In the genomic region with DNA sequence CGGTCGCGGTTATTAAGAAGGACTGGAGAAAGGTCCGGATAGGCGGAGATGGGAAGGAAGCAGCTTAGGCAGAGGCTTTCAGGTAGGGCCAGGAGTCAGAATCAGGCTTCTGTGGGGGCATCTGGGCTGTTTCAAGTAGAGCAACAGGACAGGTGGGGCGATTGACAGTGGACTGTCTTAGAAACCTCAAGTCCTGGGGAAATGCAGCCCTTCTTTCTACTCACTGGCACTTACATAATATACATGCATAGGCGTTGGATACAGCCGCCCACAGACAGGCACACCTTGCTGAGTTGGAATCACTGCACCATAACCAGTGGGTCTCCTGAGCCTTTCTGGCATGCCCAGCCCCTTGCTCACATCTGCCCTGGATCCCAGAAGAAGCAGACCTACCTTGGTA, we compare ENCODE assay signal across 8 cellular contexts. TPM values are rescaled to one million over a fixed set of nuclear protein-coding genes. Genes with fewer than 3 reads are reported as not detected.
A peak's percentile ranks its signal among the peaks of the same experiment; 100 is the strongest.
DNase-seq lines count a peak whose midpoint lies in the region; ATAC-seq, FAIRE-seq and TF ChIP-seq lines count a peak whose summit lies in the region.

No MANE protein-coding gene starts in this region.

- H3K9me3 Mint-ChIP-seq in activated CD4-positive, alpha-beta T cell treated with anti-CD3 and anti-CD28 coated beads, Interleukin-2, amount 10 ng/mL, durations not matched to agents 24 days and 14 days = no peaks in the 10 kb centered on the region

- H3K4me1 Mint-ChIP-seq in activated CD4-positive, alpha-beta T cell treated with anti-CD3 and anti-CD28 coated beads, Interleukin-2, amount 10 ng/mL, durations not matched to agents 24 days and 14 days = peaks cover 56% of the 10 kb centered on the region

- H3K27me3 ChIP-seq in HepG2 (ENCODE audit: control insufficient read depth in 1 of 2, insufficient read depth in 2 of 2, low read length in 2 of 2) = no peaks in the 10 kb centered on the region; a peak in 1 of 5 replicates
- H3K27me3 ChIP-seq in tibial artery = no peaks in the 10 kb centered on the region

- no peaks in the 10 kb centered on the region for H3K9me3 ChIP-seq in HepG2 (ENCODE audit: low read length)
- H3K9me3 ChIP-seq in tibial artery = no peaks in the 10 kb centered on the region

- no TSS peak for BruUV-seq in HepG2 (replicated peaks; lab: Mats Ljungman, UMichigan)

- no peak for TF ChIP-seq CTCF in HepG2 (CRISPR knock-in tag; IDR thresholded peaks at IDR 0.05)
- no peak for TF ChIP-seq CTCF in tibial artery (IDR thresholded peaks at IDR 0.05)

- no peak for TF ChIP-seq EP300 in HepG2 (IDR thresholded peaks at IDR 0.05; ENCODE audit: low read depth in 2 of 2, low read length in 2 of 2)
- no peak for TF ChIP-seq EP300 in HepG2 (CRISPR knock-in tag; IDR thresholded peaks at IDR 0.05; ENCODE audit: borderline replicate concordance)

- peak overlapping the region; percentile 99 for H3K27ac Mint-ChIP-seq in activated CD4-positive, alpha-beta T cell treated with anti-CD3 and anti-CD28 coated beads, Interleukin-2, amount 10 ng/mL, durations not matched to agents 24 days and 14 days

- no peak for TF ChIP-seq POLR2A in HepG2 (IDR thresholded peaks at IDR 0.05; ENCODE audit: insufficient read depth in 1 of 2, low read depth in 2 of 2, low read length in 2 of 2)

- no peaks in the 10 kb centered on the region for H4K20me1 ChIP-seq in HepG2 (ENCODE audit: insufficient read depth, low read length)

- no peak for TF ChIP-seq RAD21 in HepG2 (CRISPR knock-in tag; IDR thresholded peaks at IDR 0.05)

- peak overlapping the region; percentile 98 for H3K4me2 ChIP-seq in HepG2 (ENCODE audit: low read depth, low read length)

- H3K79me2 ChIP-seq in HepG2 (ENCODE audit: insufficient read depth, low read length) = peaks cover 44% of the 10 kb centered on the region

- POLR2A ChIA-PET in HepG2 (lab: Yijun Ruan, JAX) = interaction anchor here (0.8 to 7.0 kb wide), 5 partner anchors 9 to 43 kb away, joined by 3 to 179 read pairs (median 5); partner anchors contain the start of gene OXSR1

- FAIRE-seq in HepG2 (lab: Jason Lieb, UNC) = peak; percentile 12

- in situ Hi-C loops in HepG2 (cut with HindIII; ENCODE audit: extremely low pct_ligation_motif_present, low pct_unique_long_range_greater_than_20kb) = loop anchor here (25.0 kb wide), 1 partner anchor 323 kb away; the partner anchor contains the start of gene ACVR2B

- H3K36me3 ChIP-seq in HepG2 (replicated peaks in 1 of 2; ENCODE audit: control insufficient read depth in 1 of 2, insufficient read depth in 2 of 2, low read length in 2 of 2) (peaks cover 2 to 18% of the 10 kb centered on the region in 2 experiments; a peak in 3 of 5 replicates), tibial artery (peaks cover 10 to 27% (median 18%) of the 10 kb centered on the region in 3 donors)

- no peak for DNase-seq in activated CD4-positive, alpha-beta T cell treated with anti-CD3 and anti-CD28 coated beads, Interleukin-2, amount 10 ng/mL, durations not matched to agents 24 days and 14 days
- DNase-seq in activated CD4-positive, alpha-beta T cell treated with anti-CD3 and anti-CD28 coated beads, Interleukin-2, amount 50 U/mL, for 1 hour = no peak
- DNase-seq in HepG2 (ENCODE audit: low spot score) = no peak
- peak in 1 of 2 donors; percentile 48 for DNase-seq in tibial artery
- no peak for DNase-seq in occipital lobe (lab: John Stamatoyannopoulos, UW)
- no peak for DNase-seq in H4 (ENCODE audit: low spot score)
- no peak for DNase-seq in NCI-H2107 treated with DMSO at 0.1 percent for 48 hours (lab: John Stamatoyannopoulos, UW; ENCODE audit: unreplicated experiment)

- CTCF ChIA-PET in HepG2 (lab: Yijun Ruan, JAX; ENCODE audit: low intra/inter-chr PET ratio, low total read pairs) = no interaction called here

- peaks cover 36% of the 10 kb centered on the region for H3K36me3 Mint-ChIP-seq in activated CD4-positive, alpha-beta T cell treated with anti-CD3 and anti-CD28 coated beads, Interleukin-2, amount 10 ng/mL, durations not matched to agents 24 days and 14 days (ENCODE audit: low read depth)

- H3K27ac ChIP-seq in angular gyrus (ENCODE audit: low read depth, low read length) = peak overlapping the region; percentile 4
- H3K27ac ChIP-seq in HepG2 (ENCODE audit: extremely low read length, insufficient read depth, low read length) = peak overlapping the region; percentile 75
- peak overlapping the region; percentile 88 to 89 for H3K27ac ChIP-seq in tibial artery

- peak overlapping the region; percentile 90 for H3K4me3 Mint-ChIP-seq in activated CD4-positive, alpha-beta T cell treated with anti-CD3 and anti-CD28 coated beads, Interleukin-2, amount 10 ng/mL, durations not matched to agents 24 days and 14 days

- H3K4me3 ChIP-seq in HepG2 (replicated peaks in 1 of 3; ENCODE audit: insufficient read depth in 1 of 3, low read depth in 2 of 3, low read length in 3 of 3) (peak overlapping the region; percentile 59 to 96 (median 88)), tibial artery (peak overlapping the region; percentile 90 to 97)

- no peaks in the 10 kb centered on the region for H3K27me3 Mint-ChIP-seq in activated CD4-positive, alpha-beta T cell treated with anti-CD3 and anti-CD28 coated beads, Interleukin-2, amount 10 ng/mL, durations not matched to agents 24 days and 14 days

- H2AFZ ChIP-seq in HepG2 (ENCODE audit: low read length) = peak overlapping the region; percentile 28

- ATAC-seq in HepG2 = no peak

- intact Hi-C loops in activated CD4-positive, alpha-beta T cell treated with anti-CD3 and anti-CD28 coated beads, Interleukin-2, amount 10 ng/mL, durations not matched to agents 24 days and 14 days (cut with micrococcal nuclease) = loop anchor here (5.0 kb wide), 1 partner anchor 358 kb away; the partner anchor contains the start of gene EXOG
- intact Hi-C loops in HepG2 (cut with micrococcal nuclease; ENCODE audit: unreplicated experiment) = loop anchor here (2.0 to 10.0 kb wide), 2 partner anchors 26 to 106 kb away; partner anchors contain the start of gene OXSR1
- intact Hi-C loops in tibial artery (cut with DNase I; ENCODE audit: low total_unique reads) = loop anchor here (2.0 to 10.0 kb wide), 2 partner anchors 26 to 104 kb away; partner anchors contain the start of genes DLEC1 and OXSR1

- H3K9ac ChIP-seq in HepG2 (ENCODE audit: insufficient read depth, low read depth, low read length) = peak overlapping the region; percentile 85

- 0% methylated on average over 5 of the region's 8 CpGs for WGBS in HepG2 (ENCODE audit: low lambda C conversion rate)

- H3K4me1 ChIP-seq in HepG2 (ENCODE audit: insufficient read depth, low read length) = peaks cover 35% of the 10 kb centered on the region
- peaks cover 0 to 49% (median 33%) of the 10 kb centered on the region in 4 donors for H3K4me1 ChIP-seq in tibial artery

RNA-seq across cellular contexts. Expression of gene MYD88, which starts 0.7 kb away (rescaled TPM):
- total RNA-seq in activated CD4-positive, alpha-beta T cell treated with anti-CD3 and anti-CD28 coated beads, Interleukin-2, amount 10 ng/mL, durations not matched to agents 24 days and 14 days = 32.0 and 36.9 TPM in 2 replicates
- total RNA-seq in HepG2 (2016; rRNA removed; fragmentation: Illumina TruSeq; extraction: Trizol) (7.6 and 14.5 TPM in 2 replicates), occipital lobe (2.7 TPM)
- 2.5 and 3.5 TPM in 2 replicates for total RNA-seq in HepG2 (2016; cell fraction: cytosol; rRNA removed; fragmentation: Illumina TruSeq; extraction: Trizol; ENCODE audit: low read depth)
- total RNA-seq in HepG2 (2016; cell fraction: insoluble cytoplasmic fraction; rRNA removed; fragmentation: Illumina TruSeq; extraction: Trizol) = 7.2 and 14.6 TPM in 2 replicates
- total RNA-seq in HepG2 (2016; cell fraction: membrane; rRNA removed; fragmentation: Illumina TruSeq; extraction: Trizol) = 6.0 and 6.5 TPM in 2 replicates
- total RNA-seq in HepG2 (2016; cell fraction: nucleus; rRNA removed; fragmentation: Illumina TruSeq; extraction: Trizol) = 9.8 and 11.0 TPM in 2 replicates
- 32.7 and 36.6 TPM in 2 replicates for polyA plus RNA-seq in HepG2 (2011; rRNA removed)
- polyA plus RNA-seq in HepG2 (2011; cell fraction: cytosol; rRNA removed) = 31.0 and 32.2 TPM in 2 replicates
- polyA plus RNA-seq in HepG2 (2011; cell fraction: nucleus; rRNA removed) = 53.7 and 60.9 TPM in 2 replicates
- polyA plus RNA-seq in HepG2 (2012) = 19.9 and 22.6 TPM in 2 replicates
- polyA plus RNA-seq in HepG2 (2016; cell fraction: cytosol; fragmentation: Illumina TruSeq; extraction: Trizol; ENCODE audit: low read depth) = 2.8 and 2.9 TPM in 2 replicates
- polyA plus RNA-seq in HepG2 (2016; cell fraction: insoluble cytoplasmic fraction; fragmentation: Illumina TruSeq; extraction: Trizol; ENCODE audit: low read depth) = 51.1 and 57.2 TPM in 2 replicates
- polyA plus RNA-seq in HepG2 (2016; cell fraction: membrane; fragmentation: Illumina TruSeq; extraction: Trizol; ENCODE audit: low read depth) = 9.0 and 9.6 TPM in 2 replicates
- polyA plus RNA-seq in HepG2 (2016; cell fraction: nucleus; fragmentation: Illumina TruSeq; extraction: Trizol; ENCODE audit: insufficient read depth, low read depth) = 48.1 and 53.6 TPM in 2 replicates
- 15.6 and 54.6 TPM in 2 replicates for polyA minus RNA-seq in HepG2 (2011; rRNA and poly(A)+ RNA removed; ENCODE audit: low replicate concordance)
- polyA minus RNA-seq in HepG2 (2011; cell fraction: cytosol; rRNA and poly(A)+ RNA removed) = 19.7 and 21.8 TPM in 2 replicates
- 13.9 and 15.8 TPM in 2 replicates for polyA minus RNA-seq in HepG2 (2011; cell fraction: nucleus; rRNA and poly(A)+ RNA removed)
- total RNA-seq in H4 (2014; rRNA removed; shearing (Covaris generic)) = 3.8 and 15.2 TPM in 2 replicates

RNA-seq across cellular contexts. Expression of gene ACAA1, which starts 2.3 kb away (rescaled TPM):
- 68.7 and 71.6 TPM in 2 replicates for total RNA-seq in activated CD4-positive, alpha-beta T cell treated with anti-CD3 and anti-CD28 coated beads, Interleukin-2, amount 10 ng/mL, durations not matched to agents 24 days and 14 days
- 60.8 and 107 TPM in 2 replicates for total RNA-seq in HepG2 (2016; rRNA removed; fragmentation: Illumina TruSeq; extraction: Trizol)
- total RNA-seq in HepG2 (2016; cell fraction: cytosol; rRNA removed; fragmentation: Illumina TruSeq; extraction: Trizol; ENCODE audit: low read depth) = 27.5 and 27.8 TPM in 2 replicates
- total RNA-seq in HepG2 (2016; cell fraction: insoluble cytoplasmic fraction; rRNA removed; fragmentation: Illumina TruSeq; extraction: Trizol) = 63.4 and 105 TPM in 2 replicates
- total RNA-seq in HepG2 (2016; cell fraction: membrane; rRNA removed; fragmentation: Illumina TruSeq; extraction: Trizol) = 52.7 and 55.5 TPM in 2 replicates
- total RNA-seq in HepG2 (2016; cell fraction: nucleus; rRNA removed; fragmentation: Illumina TruSeq; extraction: Trizol) = 75.4 and 87.9 TPM in 2 replicates
- polyA plus RNA-seq in HepG2 (2011; rRNA removed) = 188 and 221 TPM in 2 replicates
- 169 and 202 TPM in 2 replicates for polyA plus RNA-seq in HepG2 (2011; cell fraction: cytosol; rRNA removed)
- polyA plus RNA-seq in HepG2 (2011; cell fraction: nucleus; rRNA removed) = 588 and 662 TPM in 2 replicates
- polyA plus RNA-seq in HepG2 (2012) = 125 and 170 TPM in 2 replicates
- 44.3 and 47.9 TPM in 2 replicates for polyA plus RNA-seq in HepG2 (2016; cell fraction: cytosol; fragmentation: Illumina TruSeq; extraction: Trizol; ENCODE audit: low read depth)
- 240 and 247 TPM in 2 replicates for polyA plus RNA-seq in HepG2 (2016; cell fraction: insoluble cytoplasmic fraction; fragmentation: Illumina TruSeq; extraction: Trizol; ENCODE audit: low read depth)
- 62.9 and 66.6 TPM in 2 replicates for polyA plus RNA-seq in HepG2 (2016; cell fraction: membrane; fragmentation: Illumina TruSeq; extraction: Trizol; ENCODE audit: low read depth)
- polyA plus RNA-seq in HepG2 (2016; cell fraction: nucleus; fragmentation: Illumina TruSeq; extraction: Trizol; ENCODE audit: insufficient read depth, low read depth) = 290 and 311 TPM in 2 replicates
- 57.0 and 213 TPM in 2 replicates for polyA minus RNA-seq in HepG2 (2011; rRNA and poly(A)+ RNA removed; ENCODE audit: low replicate concordance)
- 80.2 and 80.3 TPM in 2 replicates for polyA minus RNA-seq in HepG2 (2011; cell fraction: cytosol; rRNA and poly(A)+ RNA removed)
- 241 and 244 TPM in 2 replicates for polyA minus RNA-seq in HepG2 (2011; cell fraction: nucleus; rRNA and poly(A)+ RNA removed)
- 26.2 TPM for total RNA-seq in occipital lobe
- total RNA-seq in H4 (2014; rRNA removed; shearing (Covaris generic)) = 2.5 and 5.7 TPM in 2 replicates

RNA-seq across cellular contexts. Expression of gene OXSR1, which starts 26.1 kb away (rescaled TPM):
- total RNA-seq in activated CD4-positive, alpha-beta T cell treated with anti-CD3 and anti-CD28 coated beads, Interleukin-2, amount 10 ng/mL, durations not matched to agents 24 days and 14 days = 56.4 and 58.3 TPM in 2 replicates
- total RNA-seq in HepG2 (2016; rRNA removed; fragmentation: Illumina TruSeq; extraction: Trizol) (32.6 and 41.1 TPM in 2 replicates), occipital lobe (54.9 TPM)
- total RNA-seq in HepG2 (2016; cell fraction: cytosol; rRNA removed; fragmentation: Illumina TruSeq; extraction: Trizol; ENCODE audit: low read depth) = 7.6 TPM in 2 replicates
- 32.9 and 39.8 TPM in 2 replicates for total RNA-seq in HepG2 (2016; cell fraction: insoluble cytoplasmic fraction; rRNA removed; fragmentation: Illumina TruSeq; extraction: Trizol)
- 12.8 and 14.5 TPM in 2 replicates for total RNA-seq in HepG2 (2016; cell fraction: membrane; rRNA removed; fragmentation: Illumina TruSeq; extraction: Trizol)
- total RNA-seq in HepG2 (2016; cell fraction: nucleus; rRNA removed; fragmentation: Illumina TruSeq; extraction: Trizol) = 30.2 and 32.6 TPM in 2 replicates
- 25.9 and 27.4 TPM in 2 replicates for polyA plus RNA-seq in HepG2 (2011; rRNA removed)
- polyA plus RNA-seq in HepG2 (2011; cell fraction: cytosol; rRNA removed) = 18.5 and 23.3 TPM in 2 replicates
- polyA plus RNA-seq in HepG2 (2011; cell fraction: nucleus; rRNA removed) = 19.5 and 22.8 TPM in 2 replicates
- polyA plus RNA-seq in HepG2 (2012) = 23.1 and 31.4 TPM in 2 replicates
- 1.5 and 1.6 TPM in 2 replicates for polyA plus RNA-seq in HepG2 (2016; cell fraction: cytosol; fragmentation: Illumina TruSeq; extraction: Trizol; ENCODE audit: low read depth)
- 33.9 and 36.3 TPM in 2 replicates for polyA plus RNA-seq in HepG2 (2016; cell fraction: insoluble cytoplasmic fraction; fragmentation: Illumina TruSeq; extraction: Trizol; ENCODE audit: low read depth)
- polyA plus RNA-seq in HepG2 (2016; cell fraction: membrane; fragmentation: Illumina TruSeq; extraction: Trizol; ENCODE audit: low read depth) = 5.4 and 5.9 TPM in 2 replicates
- polyA plus RNA-seq in HepG2 (2016; cell fraction: nucleus; fragmentation: Illumina TruSeq; extraction: Trizol; ENCODE audit: insufficient read depth, low read depth) = 31.5 and 34.6 TPM in 2 replicates
- polyA minus RNA-seq in HepG2 (2011; rRNA and poly(A)+ RNA removed; ENCODE audit: low replicate concordance) = 36.3 and 49.0 TPM in 2 replicates
- 26.2 and 26.9 TPM in 2 replicates for polyA minus RNA-seq in HepG2 (2011; cell fraction: cytosol; rRNA and poly(A)+ RNA removed)
- 37.9 and 47.6 TPM in 2 replicates for polyA minus RNA-seq in HepG2 (2011; cell fraction: nucleus; rRNA and poly(A)+ RNA removed)
- 11.6 and 13.7 TPM in 2 replicates for total RNA-seq in H4 (2014; rRNA removed; shearing (Covaris generic))

Comparison
In these comparisons a context has a peak if more than half of its experiments do, and no peak if none do; other contexts are left out.
1. H3K27ac ChIP-seq: peak in every context shown above with its lines; median percentile 88 in tibial artery; 75 in HepG2; 4 in angular gyrus.